ENCODE assay signal across 1 cellular context in genomic region chrX:110004970-110005369, GRCh38.
TF ChIP-seq lines count a peak whose summit lies in the region.

No MANE protein-coding gene starts in this region.

TF ChIP-seq in HEK293, 187 proteins besides CTCF, POLR2A, EP300 and RAD21 (continued from another document):
- 0 out of 2 replicates have a peak, but pooled peaks have one; percentile 33 for TF ChIP-seq ZNF513 (tag by site-specific recombination; IDR thresholded peaks at IDR 0.05)
- no peak for TF ChIP-seq PRDM1 (tag by site-specific recombination; IDR thresholded peaks at IDR 0.05)
- peak; percentile 32; the same call in 1 of the 2 replicates for TF ChIP-seq TCF7L2 (IDR thresholded peaks at IDR 0.05; ENCODE audit: borderline replicate concordance, low read depth, low read length)
- TF ChIP-seq HIC1 (tag by site-specific recombination; IDR thresholded peaks at IDR 0.05): no peak
